13 cellular contexts compared by ENCODE assay signal in genomic region chr17:72456026-72456569, GRCh38.
A peak's percentile ranks its signal among the peaks of the same experiment; 100 is the strongest.
DNase-seq lines count a peak whose midpoint lies in the region; ATAC-seq, FAIRE-seq and TF ChIP-seq lines count a peak whose summit lies in the region.
"Had no signal": no experiment of that assay in that cellular context is flagged by ENCODE, and none has a peak within 500 bp of the region (broad histone marks: within the 10 kb centered on the region; RNA-seq: fewer than 3 reads in every experiment).

No MANE protein-coding gene starts in this region.

- POLR2A ChIA-PET in activated CD4-positive, alpha-beta T cell treated with anti-CD3 and anti-CD28 coated beads, Interleukin-2, amount 10 ng/mL, durations not matched to agents 7 days and 5 days (lab: Charles Lee) = no interaction called here

- CTCF ChIA-PET in activated CD4-positive, alpha-beta T cell treated with anti-CD3 and anti-CD28 coated beads, Interleukin-2, amount 10 ng/mL, durations not matched to agents 7 days and 5 days (lab: Charles Lee) = no interaction called here

- FAIRE-seq in urothelium cell line (lab: Jason Lieb, UNC) = peak; percentile 86
- FAIRE-seq: GM18507 had no signal

- no peak overlapping the region for H3K4me3 Mint-ChIP-seq in brain
- no peak overlapping the region for H3K4me3 Mint-ChIP-seq in activated CD4-positive, alpha-beta T cell treated with anti-CD3 and anti-CD28 coated beads, Interleukin-2, amount 10 ng/mL, durations not matched to agents 7 days and 5 days

- ATAC-seq in GM21717 (IDR thresholded peaks at IDR 0.05; ENCODE audit: unreplicated experiment) = no peak

- H3K27me3 Mint-ChIP-seq in brain = peaks cover 3% of the 10 kb centered on the region
- H3K27me3 Mint-ChIP-seq in activated CD4-positive, alpha-beta T cell treated with anti-CD3 and anti-CD28 coated beads, Interleukin-2, amount 10 ng/mL, durations not matched to agents 7 days and 5 days = no peaks in the 10 kb centered on the region

- peaks cover 0 to 19% (median 6%) of the 10 kb centered on the region in 5 experiments for H3K9me3 Mint-ChIP-seq in brain
- no peaks in the 10 kb centered on the region for H3K9me3 Mint-ChIP-seq in activated CD4-positive, alpha-beta T cell treated with anti-CD3 and anti-CD28 coated beads, Interleukin-2, amount 10 ng/mL, durations not matched to agents 7 days and 5 days

- DNase-seq in NCI-H2227 treated with DMSO at 0.1 percent for 48 hours (lab: John Stamatoyannopoulos, UW) (peak; percentile 5), NCI-H2227 (lab: John Stamatoyannopoulos, UW; ENCODE audit: unreplicated experiment) (no peak), kidney glomerular epithelial cell (lab: John Stamatoyannopoulos, UW) (peak; percentile 31), urothelium cell line (ENCODE audit: low spot score) (peak; percentile 82), iPS-NIHi7 (ENCODE audit: extremely low spot score) (no peak)
- DNase-seq in activated CD4-positive, alpha-beta T cell treated with anti-CD3 and anti-CD28 coated beads, Interleukin-2, amount 10 ng/mL, durations not matched to agents 7 days and 5 days = no peak
- DNase-seq: activated T-cell treated with anti-CD3 and anti-CD28 coated beads for 4 hours, DND-41, heart left ventricle, NCI-H187 had no signal

- peaks cover 31% of the 10 kb centered on the region for H3K4me1 Mint-ChIP-seq in brain
- H3K4me1 Mint-ChIP-seq in activated CD4-positive, alpha-beta T cell treated with anti-CD3 and anti-CD28 coated beads, Interleukin-2, amount 10 ng/mL, durations not matched to agents 7 days and 5 days = no peaks in the 10 kb centered on the region

- peak overlapping the region in 3 of 5 experiments; percentile 22 to 89 (median 51) for H3K27ac Mint-ChIP-seq in brain
- no peak overlapping the region for H3K27ac Mint-ChIP-seq in activated CD4-positive, alpha-beta T cell treated with anti-CD3 and anti-CD28 coated beads, Interleukin-2, amount 10 ng/mL, durations not matched to agents 7 days and 5 days

- no peak for TF ChIP-seq CTCF in brain (conservative IDR thresholded peaks at IDR 0.05)

- H3K36me3 Mint-ChIP-seq in brain = peaks cover 3% of the 10 kb centered on the region
- H3K36me3 Mint-ChIP-seq in activated CD4-positive, alpha-beta T cell treated with anti-CD3 and anti-CD28 coated beads, Interleukin-2, amount 10 ng/mL, durations not matched to agents 7 days and 5 days (ENCODE audit: low read depth) = no peaks in the 10 kb centered on the region

Comparison
In these comparisons a context has a peak if more than half of its experiments do, and no peak if none do; other contexts are left out.
1. DNase-seq: peak in NCI-H2227 treated with DMSO at 0.1 percent for 48 hours (single experiment), kidney glomerular epithelial cell (single experiment) and urothelium cell line (single experiment); none in NCI-H2227 (single experiment), activated CD4-positive, alpha-beta T cell treated with anti-CD3 and anti-CD28 coated beads, Interleukin-2, amount 10 ng/mL, durations not matched to agents 7 days and 5 days (single experiment) and iPS-NIHi7 (single experiment).